In genomic region chr13:110807546-110807945, GRCh38 we compare ENCODE assay signal across 26 cellular contexts.
DNase-seq lines count a peak whose midpoint lies in the region; ATAC-seq and TF ChIP-seq lines count a peak whose summit lies in the region.
"Had no signal": no experiment of that assay in that cellular context is flagged by ENCODE, and none has a peak within 500 bp of the region (broad histone marks: within the 10 kb centered on the region; RNA-seq: fewer than 3 reads in every experiment).

No MANE protein-coding gene starts in this region.

- no peak overlapping the region for H4K8ac ChIP-seq in mesendoderm (ENCODE audit: low read depth, low read length)

- H3K56ac ChIP-seq in mesendoderm (ENCODE audit: low read length) = no peak overlapping the region

- no peak for TF ChIP-seq CTCF in VCaP (conservative IDR thresholded peaks at IDR 0.05)
- no peak for TF ChIP-seq CTCF in gastrocnemius medialis (IDR thresholded peaks at IDR 0.05 in 4 of 5, conservative IDR thresholded peaks at IDR 0.05 in 1 of 5)

- no peaks in the 10 kb centered on the region for H3K79me1 ChIP-seq in mesendoderm (ENCODE audit: low read length)

- no peak overlapping the region for H3K18ac ChIP-seq in mesendoderm (ENCODE audit: low read length)

- no peak overlapping the region for H2BK5ac ChIP-seq in mesendoderm (ENCODE audit: low read length)

- no peaks in the 10 kb centered on the region for H3K36me3 Mint-ChIP-seq in immature natural killer cell
- H3K36me3 Mint-ChIP-seq: CD14-positive monocyte; CD4-positive, alpha-beta memory T cell; CD8-positive, alpha-beta memory T cell had no signal

- H4K5ac ChIP-seq in mesendoderm (ENCODE audit: low read length) = no peak overlapping the region

- TF ChIP-seq POLR2A in gastrocnemius medialis (IDR thresholded peaks at IDR 0.05) = no peak

- WGBS in mesendoderm (ENCODE audit: extremely low coverage, insufficient coverage, low lambda C conversion rate) = no CpG with 5 or more reads among the region's 1 CpG

- intact Hi-C loops in head of caudate nucleus (cut with DNase I) (no loop called here), gastrocnemius medialis (cut with DNase I; ENCODE audit: low total_unique reads) (no loop called here), left cardiac atrium (cut with DNase I) (no loop called here)

- peak overlapping the region; percentile 76 for H3K23ac ChIP-seq in mesendoderm (ENCODE audit: low read length)

- ATAC-seq in gastrocnemius medialis = no peak
- no peak for ATAC-seq in left cardiac atrium
- ATAC-seq: A549, GM12878 had no signal

- peak overlapping the region; percentile 65; the same call in 1 of the 2 replicates for H3K27ac ChIP-seq in VCaP
- H3K27ac ChIP-seq in mesendoderm (ENCODE audit: low read depth, low read length) = no peak overlapping the region
- H3K27ac ChIP-seq in stomach smooth muscle (ENCODE audit: low read length) = peak overlapping the region; percentile 32
- H3K27ac ChIP-seq in gastrocnemius medialis = no peak overlapping the region
- H3K27ac ChIP-seq: 22Rv1, A549, BLaER1 had no signal

- no peak overlapping the region for H2BK120ac ChIP-seq in mesendoderm (ENCODE audit: low read depth, low read length)

- H3K4me3 ChIP-seq in mesendoderm (ENCODE audit: low read length) (no peak overlapping the region), stomach smooth muscle (ENCODE audit: low read length in 2 of 2) (peak overlapping the region in 1 of 2 donors; percentile 8), gastrocnemius medialis (no peak overlapping the region)
- H3K4me3 ChIP-seq: A549, BLaER1, GM12878 had no signal

- H3K9me3 Mint-ChIP-seq in immature natural killer cell = peaks cover 0 to 3% (median 0%) of the 10 kb centered on the region in 6 donors
- H3K9me3 Mint-ChIP-seq: CD4-positive, alpha-beta memory T cell; CD8-positive, alpha-beta memory T cell had no signal

- H3K4me1 ChIP-seq in mesendoderm (ENCODE audit: control insufficient read depth, low read depth, low read length) = no peaks in the 10 kb centered on the region
- H3K4me1 ChIP-seq in stomach smooth muscle (ENCODE audit: control insufficient read depth, insufficient read depth, low read length) = peaks cover 12% of the 10 kb centered on the region
- H3K4me1 ChIP-seq in gastrocnemius medialis = peaks cover 0 to 9% of the 10 kb centered on the region in 2 donors
- H3K4me1 ChIP-seq: A549, BE2C, BLaER1 had no signal

- H3K4ac ChIP-seq in mesendoderm (ENCODE audit: low read depth, low read length) = no peak overlapping the region

- H3K36me3 ChIP-seq in mesendoderm (ENCODE audit: control insufficient read depth, insufficient read depth, low read length) = no peaks in the 10 kb centered on the region
- H3K36me3 ChIP-seq in stomach smooth muscle (ENCODE audit: control insufficient read depth in 2 of 2, insufficient read depth in 2 of 2, low read length in 2 of 2) = no peaks in the 10 kb centered on the region
- no peaks in the 10 kb centered on the region for H3K36me3 ChIP-seq in gastrocnemius medialis
- H3K36me3 ChIP-seq: BE2C, BLaER1 had no signal

- peak; percentile 0 for DNase-seq in Ammon's horn (ENCODE audit: low spot score)
- DNase-seq in mesendoderm = no peak
- DNase-seq in head of caudate nucleus = no peak
- DNase-seq in gastrocnemius medialis = no peak
- no peak for DNase-seq in left cardiac atrium
- DNase-seq in immature natural killer cell = no peak
- DNase-seq: AML-193; BE2C; C1 segment of cervical spinal cord; CD4-positive, alpha-beta memory T cell; CD4-positive, CD25-positive, alpha-beta regulatory T cell; CD8-positive, alpha-beta memory T cell; COR-L47; DMS 273 treated with DMSO at 0.1 percent for 48 hours; DMS153; DMS53; DND-41; EL; GDM1 had no signal

- H3K4me3 Mint-ChIP-seq in immature natural killer cell = no peak overlapping the region
- H3K4me3 Mint-ChIP-seq: CD4-positive, alpha-beta memory T cell; CD4-positive, CD25-positive, alpha-beta regulatory T cell; CD8-positive, alpha-beta memory T cell had no signal

- in situ Hi-C loops in gastrocnemius medialis (cut with MboI; ENCODE audit: low sequenced_read_pairs in 4 of 4) = loop anchor here in 2 of 4 donors (25.0 kb wide), 4 partner anchors 120 to 1845 kb away; no protein-coding TSS in a partner anchor

- no peaks in the 10 kb centered on the region for H3K79me2 ChIP-seq in mesendoderm (ENCODE audit: control insufficient read depth, insufficient read depth, low read length)

- H2AK5ac ChIP-seq in mesendoderm (ENCODE audit: low read length) = no peak overlapping the region

- H3K27me3 ChIP-seq in mesendoderm (ENCODE audit: insufficient read depth, low read length, poor library complexity) (no peaks in the 10 kb centered on the region), stomach smooth muscle (ENCODE audit: control insufficient read depth in 1 of 2, insufficient read depth in 2 of 2, low read length in 2 of 2) (peaks cover 7 to 8% of the 10 kb centered on the region in 2 donors), gastrocnemius medialis (peaks cover 0 to 14% (median 5%) of the 10 kb centered on the region in 3 donors)
- H3K27me3 ChIP-seq: BLaER1 had no signal

- no peak overlapping the region for H2BK15ac ChIP-seq in mesendoderm (replicated peaks; ENCODE audit: low read depth)

- no peak overlapping the region for H3K27ac Mint-ChIP-seq in immature natural killer cell
- H3K27ac Mint-ChIP-seq: CD14-positive monocyte; CD4-positive, alpha-beta memory T cell; CD4-positive, CD25-positive, alpha-beta regulatory T cell; CD8-positive, alpha-beta memory T cell had no signal

- H3K4me2 ChIP-seq in mesendoderm (ENCODE audit: low read length) = no peak overlapping the region
- H3K4me2 ChIP-seq: A549, BLaER1 had no signal

- H3K4me1 Mint-ChIP-seq in immature natural killer cell = peaks cover 5 to 9% of the 10 kb centered on the region in 2 donors

- no peak overlapping the region for H3K9ac ChIP-seq in mesendoderm (ENCODE audit: low read length)
- no peak overlapping the region for H3K9ac ChIP-seq in stomach smooth muscle (ENCODE audit: low read length in 2 of 2)
- H3K9ac ChIP-seq: BLaER1 had no signal

- H3K9me3 ChIP-seq in stomach smooth muscle (ENCODE audit: control insufficient read depth in 2 of 2, low read length in 2 of 2) = no peaks in the 10 kb centered on the region
- H3K9me3 ChIP-seq in gastrocnemius medialis = no peaks in the 10 kb centered on the region
- H3K9me3 ChIP-seq: A549, BE2C had no signal

- peaks cover 5 to 15% (median 13%) of the 10 kb centered on the region in 3 donors for H3K27me3 Mint-ChIP-seq in immature natural killer cell (ENCODE audit: low read depth in 3 of 3)

Comparison
In these comparisons a context has a peak if more than half of its experiments do, and no peak if none do; other contexts are left out.
1. H3K27ac ChIP-seq: peak in VCaP (single experiment) and stomach smooth muscle (single experiment); none in mesendoderm (single experiment) and gastrocnemius medialis (0 of 4).